In genomic region chr10:119105899-119106298, GRCh38 we compare ENCODE assay signal across 1 cellular context.
TF ChIP-seq lines count a peak whose summit lies in the region.
"Not testable (repeated sequence)": the region's sequence is repeated elsewhere in the genome, so short reads cannot be mapped to it uniquely, and the experiment has no call there.

No MANE protein-coding gene starts in this region.

TF ChIP-seq in HepG2, 621 proteins besides CTCF, POLR2A, EP300 and RAD21:
- TF ChIP-seq NR2F6 (IDR thresholded peaks at IDR 0.05) (peak; percentile 11; the same call in 1 of the 2 replicates), CEBPG (CRISPR knock-in tag; IDR thresholded peaks at IDR 0.05) (peak; percentile 66), ZBTB3 (CRISPR knock-in tag; IDR thresholded peaks at IDR 0.05; ENCODE audit: borderline replicate concordance, low read depth) (peak; percentile 99), ZNF460 (CRISPR knock-in tag; IDR thresholded peaks at IDR 0.05; ENCODE audit: borderline replicate concordance) (peak; percentile 91), GFI1 (CRISPR knock-in tag; IDR thresholded peaks at IDR 0.05; ENCODE audit: borderline replicate concordance) (peak; percentile 58; the same call in 1 of the 2 replicates), SALL1 (CRISPR knock-in tag; IDR thresholded peaks at IDR 0.05) (peak; percentile 22; the same call in 1 of the 2 replicates), ZNF121 (CRISPR knock-in tag; IDR thresholded peaks at IDR 0.05) (peak; percentile 74), ZMYM3 (CRISPR knock-in tag; IDR thresholded peaks at IDR 0.05) (peak; percentile 78), CEBPB (IDR thresholded peaks at IDR 0.05; ENCODE audit: borderline replicate concordance, low read depth, low read length) (peak; percentile 76)
- not testable (repeated sequence) for TF ChIP-seq NR2F6 (CRISPR knock-in tag; IDR thresholded peaks at IDR 0.05)
- TF ChIP-seq, protein P1, sequence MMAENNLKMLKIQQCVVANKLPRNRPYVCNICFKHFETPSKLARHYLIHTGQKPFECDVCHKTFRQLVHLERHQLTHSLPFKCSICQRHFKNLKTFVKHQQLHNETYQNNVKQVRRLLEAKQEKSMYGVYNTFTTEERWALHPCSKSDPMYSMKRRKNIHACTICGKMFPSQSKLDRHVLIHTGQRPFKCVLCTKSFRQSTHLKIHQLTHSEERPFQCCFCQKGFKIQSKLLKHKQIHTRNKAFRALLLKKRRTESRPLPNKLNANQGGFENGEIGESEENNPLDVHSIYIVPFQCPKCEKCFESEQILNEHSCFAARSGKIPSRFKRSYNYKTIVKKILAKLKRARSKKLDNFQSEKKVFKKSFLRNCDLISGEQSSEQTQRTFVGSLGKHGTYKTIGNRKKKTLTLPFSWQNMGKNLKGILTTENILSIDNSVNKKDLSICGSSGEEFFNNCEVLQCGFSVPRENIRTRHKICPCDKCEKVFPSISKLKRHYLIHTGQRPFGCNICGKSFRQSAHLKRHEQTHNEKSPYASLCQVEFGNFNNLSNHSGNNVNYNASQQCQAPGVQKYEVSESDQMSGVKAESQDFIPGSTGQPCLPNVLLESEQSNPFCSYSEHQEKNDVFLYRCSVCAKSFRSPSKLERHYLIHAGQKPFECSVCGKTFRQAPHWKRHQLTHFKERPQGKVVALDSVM (CRISPR knock-in tag; IDR thresholded peaks at IDR 0.05), result peak; percentile 71; the same call in 1 of the 2 replicates
- TF ChIP-seq, protein P2, sequence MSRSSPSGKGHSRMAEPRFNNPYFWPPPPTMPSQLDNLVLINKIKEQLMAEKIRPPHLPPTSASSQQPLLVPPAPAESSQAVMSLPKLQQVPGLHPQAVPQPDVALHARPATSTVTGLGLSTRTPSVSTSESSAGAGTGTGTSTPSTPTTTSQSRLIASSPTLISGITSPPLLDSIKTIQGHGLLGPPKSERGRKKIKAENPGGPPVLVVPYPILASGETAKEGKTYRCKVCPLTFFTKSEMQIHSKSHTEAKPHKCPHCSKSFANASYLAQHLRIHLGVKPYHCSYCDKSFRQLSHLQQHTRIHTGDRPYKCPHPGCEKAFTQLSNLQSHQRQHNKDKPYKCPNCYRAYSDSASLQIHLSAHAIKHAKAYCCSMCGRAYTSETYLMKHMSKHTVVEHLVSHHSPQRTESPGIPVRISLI (CRISPR knock-in tag; IDR thresholded peaks at IDR 0.05; ENCODE audit: borderline replicate concordance), result 0 out of 2 replicates have a peak, but pooled peaks have one; percentile 35
